ENCODE assay signal across 28 cellular contexts in genomic region chr18:70139138-70139537, GRCh38.
"Had no signal": no experiment of that assay in that cellular context is flagged by ENCODE, and none has a peak within 500 bp of the region (broad histone marks: within the 10 kb centered on the region; RNA-seq: fewer than 3 reads in every experiment).

No MANE protein-coding gene starts in this region.

- H3K4me3 Mint-ChIP-seq: activated B cell treated with CpG ODN at 0.5 μM for 24 hours; activated CD4-positive, alpha-beta T cell treated with anti-CD3 and anti-CD28 coated beads, Interleukin-2, amount 10 ng/mL, durations not matched to agents 24 days and 14 days; activated CD8-positive, alpha-beta memory T cell treated with anti-CD3 and anti-CD28 coated beads, Interleukin-2, amount 10 ng/mL, durations not matched to agents 7 days and 5 days; activated T-cell treated with anti-CD3 and anti-CD28 coated beads, Interleukin-2, amount 50 U/mL, for 24 hours; activated T-helper 1 cell treated with anti-CD3 and anti-CD28 coated beads, Interleukin-12 subunit alpha, Interleukin-12 subunit beta, Interleukin-2, Interleukin-4 antibody, amounts not matched to agents 30 ng/mL and 10 ng/mL and 1 ng/mL, durations not matched to agents 14 hours and 24 hours and 36 hours; T-helper 17 cell had no signal

- H3K4me1 ChIP-seq: breast epithelium, SJSA1 had no signal

- H3K36me3 ChIP-seq: breast epithelium had no signal

- H3K9ac ChIP-seq: KMS-11 had no signal

- H3K27me3 Mint-ChIP-seq: activated B cell treated with CpG ODN at 0.5 μM for 24 hours; activated CD4-positive, alpha-beta T cell treated with anti-CD3 and anti-CD28 coated beads, Interleukin-2, amount 10 ng/mL, durations not matched to agents 24 days and 14 days; activated CD8-positive, alpha-beta memory T cell treated with anti-CD3 and anti-CD28 coated beads, Interleukin-2, amount 10 ng/mL, durations not matched to agents 7 days and 5 days; activated T-cell treated with anti-CD3 and anti-CD28 coated beads, Interleukin-2, amount 50 U/mL, for 24 hours; T-helper 17 cell had no signal

- H3K27me3 ChIP-seq: breast epithelium, SJSA1 had no signal

- H3K4me1 Mint-ChIP-seq: activated B cell treated with CpG ODN at 0.5 μM for 24 hours; activated CD4-positive, alpha-beta T cell treated with anti-CD3 and anti-CD28 coated beads, Interleukin-2, amount 10 ng/mL, durations not matched to agents 24 days and 14 days; activated CD8-positive, alpha-beta memory T cell treated with anti-CD3 and anti-CD28 coated beads, Interleukin-2, amount 10 ng/mL, durations not matched to agents 7 days and 5 days had no signal

- FAIRE-seq: RCC 7860, TTC549 had no signal

- H3K27ac Mint-ChIP-seq: activated B cell treated with CpG ODN at 0.5 μM for 24 hours; activated CD4-positive, alpha-beta T cell treated with anti-CD3 and anti-CD28 coated beads, Interleukin-2, amount 10 ng/mL, durations not matched to agents 24 days and 14 days; activated CD8-positive, alpha-beta memory T cell treated with anti-CD3 and anti-CD28 coated beads, Interleukin-2, amount 10 ng/mL, durations not matched to agents 7 days and 5 days; activated naive CD4-positive, alpha-beta T cell treated with anti-CD3 and anti-CD28 coated beads, Interleukin-2, amount 50 U/mL, for 72 hours; activated T-cell treated with anti-CD3 and anti-CD28 coated beads, Interleukin-2, amount 50 U/mL, for 24 hours; activated T-helper 1 cell treated with anti-CD3 and anti-CD28 coated beads, Interleukin-12 subunit alpha, Interleukin-12 subunit beta, Interleukin-2, Interleukin-4 antibody, amounts not matched to agents 30 ng/mL and 10 ng/mL and 1 ng/mL, durations not matched to agents 14 hours and 24 hours and 36 hours; T-helper 17 cell had no signal

- H3K4me2 ChIP-seq: KMS-11 had no signal

- ATAC-seq: activated CD8-positive, alpha-beta memory T cell treated with anti-CD3 and anti-CD28 coated beads, Interleukin-2, amount 10 ng/mL, durations not matched to agents 7 days and 5 days; activated naive CD4-positive, alpha-beta T cell treated with anti-CD3 and anti-CD28 coated beads, Interleukin-2, amount 50 U/mL, for 72 hours; PC-3; T-helper 17 cell had no signal

- H3K9me3 Mint-ChIP-seq: activated naive CD4-positive, alpha-beta T cell treated with anti-CD3 and anti-CD28 coated beads, Interleukin-2, amount 50 U/mL, for 72 hours; activated T-helper 1 cell treated with anti-CD3 and anti-CD28 coated beads, Interleukin-12 subunit alpha, Interleukin-12 subunit beta, Interleukin-2, Interleukin-4 antibody, amounts not matched to agents 30 ng/mL and 10 ng/mL and 1 ng/mL, durations not matched to agents 14 hours and 24 hours and 36 hours had no signal

- H3K27ac ChIP-seq: breast epithelium, KMS-11, SJSA1 had no signal

- H3K4me3 ChIP-seq: breast epithelium, SJSA1 had no signal

- DNase-seq: activated B cell treated with CpG ODN at 0.5 μM for 24 hours; activated CD4-positive, alpha-beta T cell treated with anti-CD3 and anti-CD28 coated beads for 1 hour; activated CD4-positive, alpha-beta T cell treated with anti-CD3 and anti-CD28 coated beads, Interleukin-2, amount 10 ng/mL, durations not matched to agents 24 days and 14 days; activated CD4-positive, alpha-beta T cell treated with anti-CD3 and anti-CD28 coated beads, Interleukin-2, amount 50 U/mL, for 48 hours; activated CD8-positive, alpha-beta memory T cell treated with anti-CD3 and anti-CD28 coated beads, Interleukin-2, amount 10 ng/mL, durations not matched to agents 7 days and 5 days; activated effector memory CD4-positive, alpha-beta T cell treated with anti-CD3 and anti-CD28 coated beads, Interleukin-2, amount 50 U/mL, for 16 hours; activated naive CD4-positive, alpha-beta T cell treated with Interleukin-2 at 50 U/mL for 16 hours; activated T-cell treated with anti-CD3 and anti-CD28 coated beads, Interleukin-2, amount 50 U/mL, for 24 hours; NCI-H1092; NCI-H1417 treated with DMSO at 0.1 percent for 48 hours; NCI-H1694; NCI-H2029; NCI-H2107; NCI-H2171 treated with DMSO at 0.1 percent for 48 hours; NCI-H345; NCI-H510A; NCI-H69; PC-3; SHP77; T-helper 17 cell; T1000 had no signal

- H3K9me3 ChIP-seq: breast epithelium, SJSA1 had no signal
